ENCODE assay signal across 10 cellular contexts in genomic region chr13:34913040-34913439, GRCh38. TPM values are rescaled to one million over a fixed set of nuclear protein-coding genes. Genes with fewer than 3 reads are reported as not detected.
DNase-seq lines count a peak whose midpoint lies in the region; ATAC-seq and TF ChIP-seq lines count a peak whose summit lies in the region.
"Had no signal": no experiment of that assay in that cellular context is flagged by ENCODE, and none has a peak within 500 bp of the region (broad histone marks: within the 10 kb centered on the region; RNA-seq: fewer than 3 reads in every experiment).

No MANE protein-coding gene starts in this region.

- no peak overlapping the region for H3K9ac ChIP-seq in liver (ENCODE audit: low read depth in 1 of 2, low read length in 2 of 2)

- H3K36me3 ChIP-seq in WERI-Rb-1 (no peaks in the 10 kb centered on the region), liver (ENCODE audit: control insufficient read depth in 4 of 4, insufficient read depth in 3 of 4, low read depth in 1 of 4, low read length in 3 of 4) (no peaks in the 10 kb centered on the region)

- H3K4me3 ChIP-seq in GM12865 (ENCODE audit: low read depth, low read length) (no peak overlapping the region), WERI-Rb-1 (ENCODE audit: low read depth, low read length) (no peak overlapping the region), liver (ENCODE audit: low read depth in 1 of 3, low read length in 3 of 3) (no peak overlapping the region)

- no peak overlapping the region for H3K27ac ChIP-seq in WERI-Rb-1
- H3K27ac ChIP-seq in liver (ENCODE audit: low read depth in 1 of 2, low read length in 2 of 2): no peak overlapping the region

- no peak for TF ChIP-seq RAD21 in liver (IDR thresholded peaks at IDR 0.05)

- TF ChIP-seq CTCF in GM12865 (IDR thresholded peaks at IDR 0.05; ENCODE audit: insufficient read depth, low read depth, low read length, missing control alignments) (no peak), WERI-Rb-1 (IDR thresholded peaks at IDR 0.05; ENCODE audit: low read depth, low read length) (no peak), liver (IDR thresholded peaks at IDR 0.05; ENCODE audit: low read depth, low read length, missing input control) (no peak)

- H3K27me3 ChIP-seq in WERI-Rb-1 (ENCODE audit: insufficient read depth, low read depth, severe bottlenecking) (no peaks in the 10 kb centered on the region), liver (ENCODE audit: control insufficient read depth in 4 of 4, insufficient read depth in 4 of 4, low read length in 3 of 4) (peaks cover 0 to under 1% (median 0%) of the 10 kb centered on the region in 4 donors)

- 43% methylated on average over 6 of the region's 6 CpGs for WGBS in liver

- no peak for ATAC-seq in GM18511 (IDR thresholded peaks at IDR 0.05; ENCODE audit: unreplicated experiment)
- no peak for ATAC-seq in HG03520 (IDR thresholded peaks at IDR 0.05; ENCODE audit: unreplicated experiment)

- peak; percentile 4 for DNase-seq in GM12865 (ENCODE audit: low read depth)
- peak; percentile 4 for DNase-seq in LHCN-M2 (ENCODE audit: low read depth)
- DNase-seq in WERI-Rb-1: peak; percentile 12
- DNase-seq in 8988T: no peak
- no peak for DNase-seq in NCI-H524 (lab: John Stamatoyannopoulos, UW)
- DNase-seq: NCI-H2029, SW 1271 had no signal

- H3K4me1 ChIP-seq in liver (ENCODE audit: control insufficient read depth in 4 of 4, insufficient read depth in 4 of 4, low read length in 3 of 4): no peaks in the 10 kb centered on the region

- no peaks in the 10 kb centered on the region for H3K9me3 ChIP-seq in WERI-Rb-1 (ENCODE audit: severe bottlenecking)
- no peaks in the 10 kb centered on the region for H3K9me3 ChIP-seq in liver (ENCODE audit: control insufficient read depth in 4 of 4, low read length in 3 of 4)

TF ChIP-seq in liver, 16 proteins besides CTCF, POLR2A, EP300 and RAD21:
- no peak for TF ChIP-seq RXRA (IDR thresholded peaks at IDR 0.05)
- peak; percentile 59 for TF ChIP-seq REST (IDR thresholded peaks at IDR 0.05)
- no peak for TF ChIP-seq YY1 (IDR thresholded peaks at IDR 0.05)

RNA-seq across cellular contexts. Expression of gene NBEA, which starts 29.0 kb away (rescaled TPM):
- total RNA-seq in LHCN-M2 (2014; rRNA removed): 0.51 and 0.75 TPM in 2 replicates
- 0.27 TPM for polyA plus RNA-seq in LHCN-M2 (2012)
- total RNA-seq in liver: 1 to 10 TPM; 2.3 to 3.5 TPM
- polyA plus RNA-seq in liver: under 1 TPM; 0.24 to 0.56 TPM

Comparison
In these comparisons a context has a peak if more than half of its experiments do, and no peak if none do; other contexts are left out.
1. DNase-seq: peak in GM12865 (single experiment), LHCN-M2 (single experiment) and WERI-Rb-1 (single experiment); none in 8988T (single experiment) and NCI-H524 (0 of 2).